Comparison of ENCODE assay signal across 1 cellular context in the genomic region with DNA sequence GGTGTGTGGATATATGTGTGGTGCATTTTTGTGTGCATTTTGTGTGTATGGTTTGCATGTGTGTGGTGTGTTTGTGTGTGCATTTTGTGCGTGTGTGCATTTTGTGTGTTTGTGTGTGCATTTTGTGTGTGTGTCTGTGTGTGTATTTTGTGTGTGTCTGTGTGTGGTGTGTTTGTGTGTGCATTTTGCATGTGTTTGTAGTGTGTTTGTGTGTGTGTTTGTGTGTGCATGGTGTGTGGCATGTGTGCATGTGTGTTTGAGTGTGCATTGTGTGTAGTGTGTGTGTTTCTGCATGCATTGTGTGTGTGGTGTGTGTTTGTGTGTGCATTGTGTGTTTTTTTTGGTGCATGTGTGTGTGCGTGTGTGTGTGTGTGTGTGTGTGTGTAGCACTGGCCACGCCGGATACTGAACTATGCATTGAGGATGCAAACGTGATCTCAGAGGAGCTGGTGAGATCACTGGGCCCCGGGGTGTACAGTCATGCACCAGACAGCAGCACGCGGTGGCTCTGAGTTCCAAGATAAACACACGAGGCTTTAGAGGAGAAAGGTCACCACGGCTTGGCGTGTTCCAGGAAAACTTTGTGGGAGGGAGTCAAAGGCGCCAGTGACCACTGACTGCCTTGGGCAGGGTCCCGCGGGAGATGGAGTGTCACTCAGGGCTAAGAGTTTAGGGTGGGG.
A peak's percentile ranks its signal among the peaks of the same experiment; 100 is the strongest.
TF ChIP-seq lines count a peak whose summit lies in the region.

No MANE protein-coding gene starts in this region.

TF ChIP-seq in HepG2, 621 proteins besides CTCF, POLR2A, EP300 and RAD21 (continued from another document and continues in another):
- TF ChIP-seq, protein P1, sequence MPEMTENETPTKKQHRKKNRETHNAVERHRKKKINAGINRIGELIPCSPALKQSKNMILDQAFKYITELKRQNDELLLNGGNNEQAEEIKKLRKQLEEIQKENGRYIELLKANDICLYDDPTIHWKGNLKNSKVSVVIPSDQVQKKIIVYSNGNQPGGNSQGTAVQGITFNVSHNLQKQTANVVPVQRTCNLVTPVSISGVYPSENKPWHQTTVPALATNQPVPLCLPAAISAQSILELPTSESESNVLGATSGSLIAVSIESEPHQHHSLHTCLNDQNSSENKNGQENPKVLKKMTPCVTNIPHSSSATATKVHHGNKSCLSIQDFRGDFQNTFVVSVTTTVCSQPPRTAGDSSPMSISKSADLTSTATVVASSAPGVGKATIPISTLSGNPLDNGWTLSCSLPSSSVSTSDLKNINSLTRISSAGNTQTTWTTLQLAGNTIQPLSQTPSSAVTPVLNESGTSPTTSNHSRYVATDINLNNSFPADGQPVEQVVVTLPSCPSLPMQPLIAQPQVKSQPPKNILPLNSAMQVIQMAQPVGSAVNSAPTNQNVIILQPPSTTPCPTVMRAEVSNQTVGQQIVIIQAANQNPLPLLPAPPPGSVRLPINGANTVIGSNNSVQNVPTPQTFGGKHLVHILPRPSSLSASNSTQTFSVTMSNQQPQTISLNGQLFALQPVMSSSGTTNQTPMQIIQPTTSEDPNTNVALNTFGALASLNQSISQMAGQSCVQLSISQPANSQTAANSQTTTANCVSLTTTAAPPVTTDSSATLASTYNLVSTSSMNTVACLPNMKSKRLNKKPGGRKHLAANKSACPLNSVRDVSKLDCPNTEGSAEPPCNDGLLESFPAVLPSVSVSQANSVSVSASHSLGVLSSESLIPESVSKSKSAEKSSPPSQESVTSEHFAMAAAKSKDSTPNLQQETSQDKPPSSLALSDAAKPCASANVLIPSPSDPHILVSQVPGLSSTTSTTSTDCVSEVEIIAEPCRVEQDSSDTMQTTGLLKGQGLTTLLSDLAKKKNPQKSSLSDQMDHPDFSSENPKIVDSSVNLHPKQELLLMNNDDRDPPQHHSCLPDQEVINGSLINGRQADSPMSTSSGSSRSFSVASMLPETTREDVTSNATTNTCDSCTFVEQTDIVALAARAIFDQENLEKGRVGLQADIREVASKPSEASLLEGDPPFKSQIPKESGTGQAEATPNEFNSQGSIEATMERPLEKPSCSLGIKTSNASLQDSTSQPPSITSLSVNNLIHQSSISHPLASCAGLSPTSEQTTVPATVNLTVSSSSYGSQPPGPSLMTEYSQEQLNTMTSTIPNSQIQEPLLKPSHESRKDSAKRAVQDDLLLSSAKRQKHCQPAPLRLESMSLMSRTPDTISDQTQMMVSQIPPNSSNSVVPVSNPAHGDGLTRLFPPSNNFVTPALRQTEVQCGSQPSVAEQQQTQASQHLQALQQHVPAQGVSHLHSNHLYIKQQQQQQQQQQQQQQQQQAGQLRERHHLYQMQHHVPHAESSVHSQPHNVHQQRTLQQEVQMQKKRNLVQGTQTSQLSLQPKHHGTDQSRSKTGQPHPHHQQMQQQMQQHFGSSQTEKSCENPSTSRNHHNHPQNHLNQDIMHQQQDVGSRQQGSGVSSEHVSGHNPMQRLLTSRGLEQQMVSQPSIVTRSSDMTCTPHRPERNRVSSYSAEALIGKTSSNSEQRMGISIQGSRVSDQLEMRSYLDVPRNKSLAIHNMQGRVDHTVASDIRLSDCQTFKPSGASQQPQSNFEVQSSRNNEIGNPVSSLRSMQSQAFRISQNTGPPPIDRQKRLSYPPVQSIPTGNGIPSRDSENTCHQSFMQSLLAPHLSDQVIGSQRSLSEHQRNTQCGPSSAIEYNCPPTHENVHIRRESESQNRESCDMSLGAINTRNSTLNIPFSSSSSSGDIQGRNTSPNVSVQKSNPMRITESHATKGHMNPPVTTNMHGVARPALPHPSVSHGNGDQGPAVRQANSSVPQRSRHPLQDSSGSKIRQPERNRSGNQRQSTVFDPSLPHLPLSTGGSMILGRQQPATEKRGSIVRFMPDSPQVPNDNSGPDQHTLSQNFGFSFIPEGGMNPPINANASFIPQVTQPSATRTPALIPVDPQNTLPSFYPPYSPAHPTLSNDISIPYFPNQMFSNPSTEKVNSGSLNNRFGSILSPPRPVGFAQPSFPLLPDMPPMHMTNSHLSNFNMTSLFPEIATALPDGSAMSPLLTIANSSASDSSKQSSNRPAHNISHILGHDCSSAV (CRISPR knock-in tag; IDR thresholded peaks at IDR 0.05; ENCODE audit: borderline replicate concordance) = no peak
- TF ChIP-seq MAZ (IDR thresholded peaks at IDR 0.05; ENCODE audit: borderline replicate concordance, low read depth, low read length) (no peak), MAZ (CRISPR knock-in tag; IDR thresholded peaks at IDR 0.05; ENCODE audit: low read depth) (peak; percentile 49; the same call in 1 of the 2 replicates), NKX3-1 (CRISPR knock-in tag; IDR thresholded peaks at IDR 0.05) (0 out of 2 replicates have a peak, but pooled peaks have one; percentile 27), PLRG1 (conservative IDR thresholded peaks at IDR 0.05) (no peak), JUN (CRISPR knock-in tag; IDR thresholded peaks at IDR 0.05) (peak; percentile 58; the same call in 1 of the 2 replicates), ESRRA (CRISPR knock-in tag; IDR thresholded peaks at IDR 0.05; ENCODE audit: low read depth) (0 out of 2 replicates have a peak, but pooled peaks have one; percentile 38), ZZZ3 (CRISPR knock-in tag; IDR thresholded peaks at IDR 0.05; ENCODE audit: borderline replicate concordance) (no peak), CREB1 (IDR thresholded peaks at IDR 0.05) (peak; percentile 39; the same call in 1 of the 2 replicates), CREB1 (CRISPR knock-in tag; IDR thresholded peaks at IDR 0.05) (no peak; the same call in 1 of the 2 replicates), ZNF7 (CRISPR knock-in tag; IDR thresholded peaks at IDR 0.05) (0 out of 2 replicates have a peak, but pooled peaks have one; percentile 37), SP4 (CRISPR knock-in tag; IDR thresholded peaks at IDR 0.05) (peak; percentile 40; the same call in 1 of the 2 replicates), MIXL1 (CRISPR knock-in tag; IDR thresholded peaks at IDR 0.05) (no peak), EZH2 (conservative IDR thresholded peaks at IDR 0.05; ENCODE audit: low read depth, low read length) (no peak), ZSCAN30 (CRISPR knock-in tag; IDR thresholded peaks at IDR 0.05) (no peak), ZNF329 (CRISPR knock-in tag; IDR thresholded peaks at IDR 0.05; ENCODE audit: low read depth) (0 out of 2 replicates have a peak, but pooled peaks have one; percentile 22), ZMAT3 (CRISPR knock-in tag; conservative IDR thresholded peaks at IDR 0.05) (peak; percentile 81; the same call in 1 of the 2 replicates), ZNF777 (CRISPR knock-in tag; IDR thresholded peaks at IDR 0.05) (no peak)
- TF ChIP-seq, protein P2, sequence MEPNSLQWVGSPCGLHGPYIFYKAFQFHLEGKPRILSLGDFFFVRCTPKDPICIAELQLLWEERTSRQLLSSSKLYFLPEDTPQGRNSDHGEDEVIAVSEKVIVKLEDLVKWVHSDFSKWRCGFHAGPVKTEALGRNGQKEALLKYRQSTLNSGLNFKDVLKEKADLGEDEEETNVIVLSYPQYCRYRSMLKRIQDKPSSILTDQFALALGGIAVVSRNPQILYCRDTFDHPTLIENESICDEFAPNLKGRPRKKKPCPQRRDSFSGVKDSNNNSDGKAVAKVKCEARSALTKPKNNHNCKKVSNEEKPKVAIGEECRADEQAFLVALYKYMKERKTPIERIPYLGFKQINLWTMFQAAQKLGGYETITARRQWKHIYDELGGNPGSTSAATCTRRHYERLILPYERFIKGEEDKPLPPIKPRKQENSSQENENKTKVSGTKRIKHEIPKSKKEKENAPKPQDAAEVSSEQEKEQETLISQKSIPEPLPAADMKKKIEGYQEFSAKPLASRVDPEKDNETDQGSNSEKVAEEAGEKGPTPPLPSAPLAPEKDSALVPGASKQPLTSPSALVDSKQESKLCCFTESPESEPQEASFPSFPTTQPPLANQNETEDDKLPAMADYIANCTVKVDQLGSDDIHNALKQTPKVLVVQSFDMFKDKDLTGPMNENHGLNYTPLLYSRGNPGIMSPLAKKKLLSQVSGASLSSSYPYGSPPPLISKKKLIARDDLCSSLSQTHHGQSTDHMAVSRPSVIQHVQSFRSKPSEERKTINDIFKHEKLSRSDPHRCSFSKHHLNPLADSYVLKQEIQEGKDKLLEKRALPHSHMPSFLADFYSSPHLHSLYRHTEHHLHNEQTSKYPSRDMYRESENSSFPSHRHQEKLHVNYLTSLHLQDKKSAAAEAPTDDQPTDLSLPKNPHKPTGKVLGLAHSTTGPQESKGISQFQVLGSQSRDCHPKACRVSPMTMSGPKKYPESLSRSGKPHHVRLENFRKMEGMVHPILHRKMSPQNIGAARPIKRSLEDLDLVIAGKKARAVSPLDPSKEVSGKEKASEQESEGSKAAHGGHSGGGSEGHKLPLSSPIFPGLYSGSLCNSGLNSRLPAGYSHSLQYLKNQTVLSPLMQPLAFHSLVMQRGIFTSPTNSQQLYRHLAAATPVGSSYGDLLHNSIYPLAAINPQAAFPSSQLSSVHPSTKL (CRISPR knock-in tag; IDR thresholded peaks at IDR 0.05) = peak; percentile 67
- TF ChIP-seq, protein P3, sequence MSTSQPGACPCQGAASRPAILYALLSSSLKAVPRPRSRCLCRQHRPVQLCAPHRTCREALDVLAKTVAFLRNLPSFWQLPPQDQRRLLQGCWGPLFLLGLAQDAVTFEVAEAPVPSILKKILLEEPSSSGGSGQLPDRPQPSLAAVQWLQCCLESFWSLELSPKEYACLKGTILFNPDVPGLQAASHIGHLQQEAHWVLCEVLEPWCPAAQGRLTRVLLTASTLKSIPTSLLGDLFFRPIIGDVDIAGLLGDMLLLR (CRISPR knock-in tag; IDR thresholded peaks at IDR 0.05) = no peak
- TF ChIP-seq, protein P4, sequence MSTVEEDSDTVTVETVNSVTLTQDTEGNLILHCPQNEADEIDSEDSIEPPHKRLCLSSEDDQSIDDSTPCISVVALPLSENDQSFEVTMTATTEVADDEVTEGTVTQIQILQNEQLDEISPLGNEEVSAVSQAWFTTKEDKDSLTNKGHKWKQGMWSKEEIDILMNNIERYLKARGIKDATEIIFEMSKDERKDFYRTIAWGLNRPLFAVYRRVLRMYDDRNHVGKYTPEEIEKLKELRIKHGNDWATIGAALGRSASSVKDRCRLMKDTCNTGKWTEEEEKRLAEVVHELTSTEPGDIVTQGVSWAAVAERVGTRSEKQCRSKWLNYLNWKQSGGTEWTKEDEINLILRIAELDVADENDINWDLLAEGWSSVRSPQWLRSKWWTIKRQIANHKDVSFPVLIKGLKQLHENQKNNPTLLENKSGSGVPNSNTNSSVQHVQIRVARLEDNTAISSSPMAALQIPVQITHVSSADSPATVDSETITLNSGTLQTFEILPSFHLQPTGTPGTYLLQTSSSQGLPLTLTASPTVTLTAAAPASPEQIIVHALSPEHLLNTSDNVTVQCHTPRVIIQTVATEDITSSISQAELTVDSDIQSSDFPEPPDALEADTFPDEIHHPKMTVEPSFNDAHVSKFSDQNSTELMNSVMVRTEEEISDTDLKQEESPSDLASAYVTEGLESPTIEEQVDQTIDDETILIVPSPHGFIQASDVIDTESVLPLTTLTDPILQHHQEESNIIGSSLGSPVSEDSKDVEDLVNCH (CRISPR knock-in tag; IDR thresholded peaks at IDR 0.05) = no peak
- TF ChIP-seq, protein P5, sequence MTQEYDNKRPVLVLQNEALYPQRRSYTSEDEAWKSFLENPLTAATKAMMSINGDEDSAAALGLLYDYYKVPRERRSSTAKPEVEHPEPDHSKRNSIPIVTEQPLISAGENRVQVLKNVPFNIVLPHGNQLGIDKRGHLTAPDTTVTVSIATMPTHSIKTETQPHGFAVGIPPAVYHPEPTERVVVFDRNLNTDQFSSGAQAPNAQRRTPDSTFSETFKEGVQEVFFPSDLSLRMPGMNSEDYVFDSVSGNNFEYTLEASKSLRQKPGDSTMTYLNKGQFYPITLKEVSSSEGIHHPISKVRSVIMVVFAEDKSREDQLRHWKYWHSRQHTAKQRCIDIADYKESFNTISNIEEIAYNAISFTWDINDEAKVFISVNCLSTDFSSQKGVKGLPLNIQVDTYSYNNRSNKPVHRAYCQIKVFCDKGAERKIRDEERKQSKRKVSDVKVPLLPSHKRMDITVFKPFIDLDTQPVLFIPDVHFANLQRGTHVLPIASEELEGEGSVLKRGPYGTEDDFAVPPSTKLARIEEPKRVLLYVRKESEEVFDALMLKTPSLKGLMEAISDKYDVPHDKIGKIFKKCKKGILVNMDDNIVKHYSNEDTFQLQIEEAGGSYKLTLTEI (CRISPR knock-in tag; conservative IDR thresholded peaks at IDR 0.05) = no peak
- TF ChIP-seq, protein P6, sequence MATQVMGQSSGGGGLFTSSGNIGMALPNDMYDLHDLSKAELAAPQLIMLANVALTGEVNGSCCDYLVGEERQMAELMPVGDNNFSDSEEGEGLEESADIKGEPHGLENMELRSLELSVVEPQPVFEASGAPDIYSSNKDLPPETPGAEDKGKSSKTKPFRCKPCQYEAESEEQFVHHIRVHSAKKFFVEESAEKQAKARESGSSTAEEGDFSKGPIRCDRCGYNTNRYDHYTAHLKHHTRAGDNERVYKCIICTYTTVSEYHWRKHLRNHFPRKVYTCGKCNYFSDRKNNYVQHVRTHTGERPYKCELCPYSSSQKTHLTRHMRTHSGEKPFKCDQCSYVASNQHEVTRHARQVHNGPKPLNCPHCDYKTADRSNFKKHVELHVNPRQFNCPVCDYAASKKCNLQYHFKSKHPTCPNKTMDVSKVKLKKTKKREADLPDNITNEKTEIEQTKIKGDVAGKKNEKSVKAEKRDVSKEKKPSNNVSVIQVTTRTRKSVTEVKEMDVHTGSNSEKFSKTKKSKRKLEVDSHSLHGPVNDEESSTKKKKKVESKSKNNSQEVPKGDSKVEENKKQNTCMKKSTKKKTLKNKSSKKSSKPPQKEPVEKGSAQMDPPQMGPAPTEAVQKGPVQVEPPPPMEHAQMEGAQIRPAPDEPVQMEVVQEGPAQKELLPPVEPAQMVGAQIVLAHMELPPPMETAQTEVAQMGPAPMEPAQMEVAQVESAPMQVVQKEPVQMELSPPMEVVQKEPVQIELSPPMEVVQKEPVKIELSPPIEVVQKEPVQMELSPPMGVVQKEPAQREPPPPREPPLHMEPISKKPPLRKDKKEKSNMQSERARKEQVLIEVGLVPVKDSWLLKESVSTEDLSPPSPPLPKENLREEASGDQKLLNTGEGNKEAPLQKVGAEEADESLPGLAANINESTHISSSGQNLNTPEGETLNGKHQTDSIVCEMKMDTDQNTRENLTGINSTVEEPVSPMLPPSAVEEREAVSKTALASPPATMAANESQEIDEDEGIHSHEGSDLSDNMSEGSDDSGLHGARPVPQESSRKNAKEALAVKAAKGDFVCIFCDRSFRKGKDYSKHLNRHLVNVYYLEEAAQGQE (IDR thresholded peaks at IDR 0.05; ENCODE audit: borderline replicate concordance in 1 of 2, low read depth in 1 of 2, low read length in 2 of 2) = no peak
- TF ChIP-seq, protein P7, sequence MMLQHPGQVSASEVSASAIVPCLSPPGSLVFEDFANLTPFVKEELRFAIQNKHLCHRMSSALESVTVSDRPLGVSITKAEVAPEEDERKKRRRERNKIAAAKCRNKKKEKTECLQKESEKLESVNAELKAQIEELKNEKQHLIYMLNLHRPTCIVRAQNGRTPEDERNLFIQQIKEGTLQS (CRISPR knock-in tag; IDR thresholded peaks at IDR 0.05) = peak; percentile 62; the same call in 1 of the 2 replicates
